ENCODE assay signal across 11 cellular contexts in genomic region chr5:141889282-141889871, GRCh38. TPM values are rescaled to one million over a fixed set of nuclear protein-coding genes. Genes with fewer than 3 reads are reported as not detected.
DNase-seq lines count a peak whose midpoint lies in the region; ATAC-seq and TF ChIP-seq lines count a peak whose summit lies in the region.
"Had no signal": no experiment of that assay in that cellular context is flagged by ENCODE, and none has a peak within 500 bp of the region (broad histone marks: within the 10 kb centered on the region; RNA-seq: fewer than 3 reads in every experiment).

No MANE protein-coding gene starts in this region.

- H3K4me3 ChIP-seq in AG09309 (ENCODE audit: control insufficient read depth, low read depth, low read length) (no peak overlapping the region), SJCRH30 (no peak overlapping the region)

- peaks cover 15% of the 10 kb centered on the region for H3K27me3 ChIP-seq in foreskin keratinocyte
- peaks cover 17% of the 10 kb centered on the region for H3K27me3 ChIP-seq in SJCRH30

- H3K27ac ChIP-seq in foreskin keratinocyte (no peak overlapping the region), SJCRH30 (no peak overlapping the region)

- no peaks in the 10 kb centered on the region for H3K4me1 ChIP-seq in foreskin keratinocyte
- H3K4me1 ChIP-seq in SJCRH30, result no peaks in the 10 kb centered on the region

- no peaks in the 10 kb centered on the region for H3K9me3 ChIP-seq in SJCRH30 (replicated peaks)

- ATAC-seq in SK-N-SH treated with all-trans-retinoic acid at 6 μM for 48 hours, result peak; percentile 40; the same call in 1 of the 3 replicates
- ATAC-seq in foreskin keratinocyte, result no peak

- DNase-seq in AG09309 (ENCODE audit: low read depth) (no peak), GM20000 (ENCODE audit: low spot score) (no peak), foreskin keratinocyte (no peak), SJCRH30 (no peak), NOMO-1 treated with DMSO at 0.1 percent for 48 hours (lab: John Stamatoyannopoulos, UW; ENCODE audit: unreplicated experiment) (no peak), 8988T (no peak)
- DNase-seq in stimulated activated CD4-positive, alpha-beta T cell treated with anti-CD3 and anti-CD28 coated beads, Interleukin-15, amount 100 ng/mL, for 24 hours, result no peak
- DNase-seq: aorta, hippocampal formation, NCI-H510A treated with DMSO at 0.1 percent for 48 hours had no signal

- TF ChIP-seq CTCF in AG09309 (IDR thresholded peaks at IDR 0.05; ENCODE audit: control insufficient read depth, insufficient read depth, low read depth, low read length, missing control alignments), result peak; percentile 55
- peak; percentile 15 for TF ChIP-seq CTCF in GM20000 (IDR thresholded peaks at IDR 0.05; ENCODE audit: extremely low read depth, missing control alignments)
- TF ChIP-seq CTCF in foreskin keratinocyte (conservative IDR thresholded peaks at IDR 0.05), result peak; percentile 67

- no peaks in the 10 kb centered on the region for H3K36me3 ChIP-seq in SJCRH30

TF ChIP-seq in SK-N-SH treated with all-trans-retinoic acid at 6 μM for 48 hours, 23 proteins besides CTCF, POLR2A, EP300 and RAD21:
- no peak for TF ChIP-seq ARNTL (CRISPR knock-in tag; IDR thresholded peaks at IDR 0.05; ENCODE audit: borderline replicate concordance, low read depth)
- peak; percentile 98 for TF ChIP-seq ZNF70 (CRISPR knock-in tag; IDR thresholded peaks at IDR 0.05)

RNA-seq across cellular contexts. Expression of gene PCDH1, which starts 11.2 kb away (rescaled TPM):
- total RNA-seq in foreskin keratinocyte, result 2.2 and 12.1 TPM in 2 replicates
- polyA plus RNA-seq in foreskin keratinocyte, result 1.2 and 7.0 TPM in 2 replicates
- total RNA-seq in SJCRH30 (2014; rRNA removed; shearing (Covaris generic)), result 0.08 and 0.20 TPM in 2 replicates

RNA-seq across cellular contexts. Expression of gene DELE1, which starts 34.3 kb away (rescaled TPM):
- total RNA-seq in foreskin keratinocyte, result 39.2 and 44.1 TPM in 2 replicates
- polyA plus RNA-seq in foreskin keratinocyte, result 26.3 and 30.0 TPM in 2 replicates
- 55.0 and 57.3 TPM in 2 replicates for total RNA-seq in SJCRH30 (2014; rRNA removed; shearing (Covaris generic))

Comparison
In these comparisons a context has a peak if more than half of its experiments do, and no peak if none do; other contexts are left out.
1. CTCF ChIP-seq: peak in every context shown above with its lines; median percentile 67 in foreskin keratinocyte; 55 in AG09309; 15 in GM20000.